ENCODE assay signal across 8 cellular contexts in the genomic region with DNA sequence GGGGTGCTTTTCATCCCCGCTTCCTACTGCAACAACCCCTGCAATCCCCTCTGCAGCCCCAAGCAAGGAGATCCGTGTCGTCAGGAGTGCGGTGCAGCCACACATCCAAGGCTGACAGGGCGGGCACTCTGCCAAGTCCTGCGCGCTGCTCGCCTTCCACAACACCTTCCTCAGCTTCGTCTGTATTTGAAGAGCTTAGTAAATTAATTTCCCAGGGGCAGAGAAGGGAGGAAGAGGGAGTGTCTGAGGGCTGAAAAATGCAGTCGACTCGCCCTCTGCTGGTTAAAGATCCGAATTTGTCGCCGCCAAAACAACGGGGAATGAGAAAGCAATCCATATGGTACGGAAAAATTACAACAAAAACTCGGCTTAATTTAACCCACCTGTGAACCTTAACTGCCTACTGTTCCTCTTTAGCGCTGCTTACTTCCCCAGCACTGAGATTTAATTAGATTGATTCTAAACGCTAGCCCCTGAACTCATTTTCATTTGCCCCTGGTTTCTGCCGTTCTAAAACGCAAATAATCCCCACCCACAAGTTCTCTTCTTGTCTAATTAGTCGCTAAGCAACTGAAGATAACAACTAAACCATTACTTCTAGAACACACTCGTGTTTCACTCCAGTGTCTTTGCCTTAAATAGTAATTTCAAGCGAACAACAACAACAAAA. TPM values are rescaled to one million over a fixed set of nuclear protein-coding genes. Genes with fewer than 3 reads are reported as not detected.
DNase-seq lines count a peak whose midpoint lies in the region; ATAC-seq and TF ChIP-seq lines count a peak whose summit lies in the region.

No MANE protein-coding gene starts in this region.

- no peaks in the 10 kb centered on the region for H3F3A ChIP-seq in MM.1S (ENCODE audit: insufficient read depth, low read length)

- H3K27me3 ChIP-seq in ACC112 (ENCODE audit: insufficient read depth, low read length) (no peaks in the 10 kb centered on the region), MM.1S (replicated peaks; ENCODE audit: insufficient read depth, low read length) (no peaks in the 10 kb centered on the region), hepatocyte (no peaks in the 10 kb centered on the region)

- peak overlapping the region; percentile 23 for H2AFZ ChIP-seq in ACC112 (ENCODE audit: low read length, unreplicated experiment)
- peak overlapping the region; percentile 59 for H2AFZ ChIP-seq in MM.1S (ENCODE audit: low read length)
- peak overlapping the region; percentile 32 for H2AFZ ChIP-seq in hepatocyte

- H3K4me1 Mint-ChIP-seq in T-helper 2 cell treated with Interferon-gamma antibody and Interleukin-4, amounts not matched to agents 5 μg/mL and 100 μg/mL, for 36 hours (ENCODE audit: low read depth): no peaks in the 10 kb centered on the region

- H3K27ac ChIP-seq in ACC112 (ENCODE audit: low read depth, low read length) (no peak overlapping the region), MM.1S (ENCODE audit: low read length) (peak overlapping the region; percentile 55; the same call in 1 of the 2 replicates), hepatocyte (peak overlapping the region; percentile 89)

- no peaks in the 10 kb centered on the region for H3K9me3 ChIP-seq in MM.1S (replicated peaks; ENCODE audit: insufficient read depth, low read length)
- no peaks in the 10 kb centered on the region for H3K9me3 ChIP-seq in hepatocyte (ENCODE audit: low read depth)

- H3K9me2 ChIP-seq in MM.1S (replicated peaks; ENCODE audit: insufficient read depth, low read length): no peaks in the 10 kb centered on the region
- no peaks in the 10 kb centered on the region for H3K9me2 ChIP-seq in hepatocyte (replicated peaks; ENCODE audit: insufficient read depth)

- H3K4me3 Mint-ChIP-seq in T-helper 2 cell treated with Interferon-gamma antibody and Interleukin-4, amounts not matched to agents 5 μg/mL and 100 μg/mL, for 36 hours: no peak overlapping the region

- no peak overlapping the region for H3K27ac Mint-ChIP-seq in T-helper 2 cell treated with Interferon-gamma antibody and Interleukin-4, amounts not matched to agents 5 μg/mL and 100 μg/mL, for 36 hours

- H4K20me1 ChIP-seq in MM.1S (ENCODE audit: insufficient read depth, low read length) (no peaks in the 10 kb centered on the region), hepatocyte (ENCODE audit: insufficient read depth, poor library complexity, severe bottlenecking) (no peaks in the 10 kb centered on the region)

- TF ChIP-seq CTCF in MM.1S (IDR thresholded peaks at IDR 0.05; ENCODE audit: low read length) (peak; percentile 49), hepatocyte (IDR thresholded peaks at IDR 0.05; ENCODE audit: poor library complexity) (peak; percentile 83)

- no peaks in the 10 kb centered on the region for H3K79me2 ChIP-seq in ACC112 (ENCODE audit: control insufficient read depth, insufficient read depth, low read length, unreplicated experiment)
- H3K79me2 ChIP-seq in MM.1S (ENCODE audit: low read length): no peaks in the 10 kb centered on the region
- no peaks in the 10 kb centered on the region for H3K79me2 ChIP-seq in hepatocyte

- H3K9ac ChIP-seq in MM.1S (ENCODE audit: low read length): peak overlapping the region; percentile 67

- no peaks in the 10 kb centered on the region for H3K9me3 Mint-ChIP-seq in T-helper 2 cell treated with Interferon-gamma antibody and Interleukin-4, amounts not matched to agents 5 μg/mL and 100 μg/mL, for 36 hours

- H3K4me2 ChIP-seq in MM.1S (ENCODE audit: low read depth, low read length): peak overlapping the region; percentile 38
- peak overlapping the region; percentile 91 for H3K4me2 ChIP-seq in hepatocyte

- ATAC-seq in GM19035 (IDR thresholded peaks at IDR 0.05; ENCODE audit: unreplicated experiment) (no peak), GM21529 (IDR thresholded peaks at IDR 0.05; ENCODE audit: unreplicated experiment) (no peak)

- H3K4me3 ChIP-seq in ACC112 (ENCODE audit: low read depth, low read length) (no peak overlapping the region), MM.1S (ENCODE audit: low read length) (peak overlapping the region; percentile 65), hepatocyte (peak overlapping the region; percentile 63)

- no peaks in the 10 kb centered on the region for H3K36me3 Mint-ChIP-seq in T-helper 2 cell treated with Interferon-gamma antibody and Interleukin-4, amounts not matched to agents 5 μg/mL and 100 μg/mL, for 36 hours (ENCODE audit: low read depth)

- under 1% methylated on average over 24 of the region's 24 CpGs for WGBS in hepatocyte (ENCODE audit: low lambda C conversion rate, missing lambda C conversion rate)

- H3K36me3 ChIP-seq in ACC112 (ENCODE audit: insufficient read depth, low read length): no peaks in the 10 kb centered on the region
- no peaks in the 10 kb centered on the region for H3K36me3 ChIP-seq in MM.1S (replicated peaks; ENCODE audit: insufficient read depth, low read length)
- H3K36me3 ChIP-seq in hepatocyte (replicated peaks; ENCODE audit: insufficient read depth, low read depth): no peaks in the 10 kb centered on the region

- H3K4me1 ChIP-seq in ACC112 (ENCODE audit: control insufficient read depth, insufficient read depth, low read length, unreplicated experiment) (no peaks in the 10 kb centered on the region), MM.1S (ENCODE audit: low read length) (no peaks in the 10 kb centered on the region), hepatocyte (ENCODE audit: insufficient read depth) (no peaks in the 10 kb centered on the region)

- H3K27me3 Mint-ChIP-seq in T-helper 2 cell treated with Interferon-gamma antibody and Interleukin-4, amounts not matched to agents 5 μg/mL and 100 μg/mL, for 36 hours (ENCODE audit: low read depth): no peaks in the 10 kb centered on the region

- peak; percentile 47 for DNase-seq in MM.1S
- peak; percentile 93 for DNase-seq in SK-N-DZ (ENCODE audit: low spot score)
- peak; percentile 87 for DNase-seq in hepatocyte (ENCODE audit: low spot score)
- peak; percentile 23 for DNase-seq in renal cortical epithelial cell (ENCODE audit: low read depth)
- no peak for DNase-seq in T-helper 2 cell treated with Interferon-gamma antibody and Interleukin-4, amounts not matched to agents 5 μg/mL and 100 μg/mL, for 36 hours (ENCODE audit: low spot score)

RNA-seq across cellular contexts. Expression of a gene that starts 10.9 kb away (rescaled TPM):
- polyA plus RNA-seq in SK-N-DZ (2014; cell fraction: cytosol; rRNA removed): 0.08 and 0.23 TPM in 2 replicates
- 0.14 and 0.36 TPM in 2 replicates for polyA plus RNA-seq in SK-N-DZ (2014; cell fraction: nucleus; rRNA removed)
- total RNA-seq in hepatocyte (0.16 and 0.17 TPM in 2 replicates), renal cortical epithelial cell (under 0.01 TPM in 1 of 2 replicates, not detected in the other)
- polyA plus RNA-seq in hepatocyte: not detected in 2 replicates

RNA-seq across cellular contexts. Expression of a gene that starts 54.2 kb away (rescaled TPM):
- polyA plus RNA-seq in SK-N-DZ (2014; cell fraction: cytosol; rRNA removed): 13.5 and 15.7 TPM in 2 replicates
- polyA plus RNA-seq in SK-N-DZ (2014; cell fraction: nucleus; rRNA removed): 6.9 and 7.6 TPM in 2 replicates
- 23.0 and 27.7 TPM in 2 replicates for total RNA-seq in hepatocyte
- polyA plus RNA-seq in hepatocyte: 27.3 and 29.4 TPM in 2 replicates
- total RNA-seq in renal cortical epithelial cell: 1.6 and 10.1 TPM in 2 replicates
